In the genomic region with DNA sequence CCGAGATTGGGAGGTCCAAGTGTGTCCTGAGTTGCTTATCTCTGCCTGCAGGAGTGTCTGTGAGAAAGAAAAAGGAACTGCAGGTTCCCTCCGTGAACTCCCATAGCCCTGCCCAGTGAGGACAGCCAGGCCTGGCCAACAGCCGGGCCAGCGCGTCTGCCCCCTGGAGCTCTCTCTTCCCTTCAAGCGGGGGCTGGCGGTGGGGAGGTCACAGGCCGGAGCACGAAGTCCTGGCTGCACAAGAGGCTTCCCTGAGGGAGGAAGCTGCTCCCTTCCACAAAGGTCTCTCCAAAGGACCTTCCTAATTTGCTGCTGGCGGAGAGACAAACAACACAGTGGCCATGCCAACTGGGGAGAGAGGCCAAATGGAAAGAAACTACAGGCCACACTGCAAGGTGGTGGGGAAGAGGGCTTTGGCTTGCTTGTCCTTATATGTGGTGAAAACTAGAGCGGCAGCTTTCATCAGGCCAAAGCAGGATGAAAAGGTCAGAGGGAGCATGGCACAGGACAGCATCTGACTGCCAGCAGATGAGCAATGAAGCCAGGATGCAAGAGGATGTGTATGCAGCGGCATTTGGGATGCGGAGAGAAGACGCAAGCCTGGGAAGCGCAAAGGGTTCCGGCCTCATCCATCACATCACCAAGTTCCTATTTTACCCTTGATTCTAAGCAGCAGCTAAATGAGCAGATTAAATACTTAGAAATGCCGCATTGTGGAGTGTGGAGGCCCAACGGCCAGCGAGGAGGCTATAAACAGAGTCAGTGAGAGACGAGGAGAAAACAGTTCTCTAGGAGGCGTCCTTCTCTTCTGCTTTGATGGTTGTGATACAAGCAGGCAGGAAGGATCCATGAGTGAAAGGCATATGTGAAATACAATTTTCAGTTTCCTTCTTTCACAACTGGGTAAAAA, we compare ENCODE assay signal across 13 cellular contexts.
DNase-seq lines count a peak whose midpoint lies in the region; ATAC-seq and TF ChIP-seq lines count a peak whose summit lies in the region.
"Had no signal": no experiment of that assay in that cellular context is flagged by ENCODE, and none has a peak within 500 bp of the region (broad histone marks: within the 10 kb centered on the region; RNA-seq: fewer than 3 reads in every experiment).

No MANE protein-coding gene starts in this region.

- peak; percentile 26 for DNase-seq in activated CD8-positive, alpha-beta memory T cell treated with anti-CD3 and anti-CD28 coated beads for 24 hours
- DNase-seq in activated CD8-positive, alpha-beta memory T cell treated with anti-CD3 and anti-CD28 coated beads, Interleukin-2, amount 50 U/mL, for 4 hours: no peak
- DNase-seq in erythroblast (lab: John Stamatoyannopoulos, UW) (peak in 1 of 2 experiments; percentile 8), mesenteric fat pad (ENCODE audit: low spot score) (peak; percentile 90), ureter (ENCODE audit: low spot score) (peak; percentile 63)
- DNase-seq in activated naive CD4-positive, alpha-beta T cell (lab: John Stamatoyannopoulos, UW): no peak
- DNase-seq: activated CD4-positive, alpha-beta T cell treated with anti-CD3 and anti-CD28 coated beads for 1 hour; DMS153; NCI-H1417 treated with DMSO at 0.1 percent for 48 hours had no signal

- TF ChIP-seq POLR2A in erythroblast (IDR thresholded peaks at IDR 0.05; ENCODE audit: low read length): peak; percentile 8

- ATAC-seq in HG02798 (IDR thresholded peaks at IDR 0.05; ENCODE audit: poor library complexity, unreplicated experiment) (no peak), GM18498 (IDR thresholded peaks at IDR 0.05; ENCODE audit: unreplicated experiment) (no peak)
- ATAC-seq: activated T-helper 17 cell treated with anti-CD3 and anti-CD28 coated beads, Interleukin-2, amount 50 U/mL, for 72 hours; GM12878 had no signal

Comparison
In these comparisons a context has a peak if more than half of its experiments do, and no peak if none do; other contexts are left out.
1. DNase-seq: peak in activated CD8-positive, alpha-beta memory T cell treated with anti-CD3 and anti-CD28 coated beads for 24 hours (single experiment), mesenteric fat pad (single experiment) and ureter (single experiment); none in activated CD8-positive, alpha-beta memory T cell treated with anti-CD3 and anti-CD28 coated beads, Interleukin-2, amount 50 U/mL, for 4 hours (single experiment) and activated naive CD4-positive, alpha-beta T cell (0 of 4).